In genomic region chr21:37749132-37749531, GRCh38 we compare ENCODE assay signal across 15 cellular contexts.
DNase-seq lines count a peak whose midpoint lies in the region; ATAC-seq and TF ChIP-seq lines count a peak whose summit lies in the region.
"Had no signal": no experiment of that assay in that cellular context is flagged by ENCODE, and none has a peak within 500 bp of the region (broad histone marks: within the 10 kb centered on the region; RNA-seq: fewer than 3 reads in every experiment).

No MANE protein-coding gene starts in this region.

- no peak for TF ChIP-seq CTCF in RWPE2 (IDR thresholded peaks at IDR 0.05; ENCODE audit: poor library complexity, severe bottlenecking)

- H3K27ac ChIP-seq in BLaER1 treated with 17β-estradiol and CSF1 and Interleukin-3, amounts not matched to agents 10 nM and 100 nM = no peak overlapping the region
- H3K27ac ChIP-seq in RWPE2 (ENCODE audit: poor library complexity, severe bottlenecking) = no peak overlapping the region
- no peak overlapping the region for H3K27ac ChIP-seq in epithelial cell of prostate
- H3K27ac ChIP-seq: C4-2B had no signal

- peaks cover 0 to 24% (median 0%) of the 10 kb centered on the region in 11 experiments; a peak in 4 of 22 replicates for H3K9me3 ChIP-seq in BLaER1 treated with 17β-estradiol and CSF1 and Interleukin-3, amounts not matched to agents 10 nM and 100 nM (replicated peaks in 1 of 11)
- no peaks in the 10 kb centered on the region for H3K9me3 ChIP-seq in RWPE2 (ENCODE audit: severe bottlenecking)

- H3K36me3 ChIP-seq in BLaER1 treated with 17β-estradiol and CSF1 and Interleukin-3, amounts not matched to agents 10 nM and 100 nM = no peaks in the 10 kb centered on the region
- no peaks in the 10 kb centered on the region for H3K36me3 ChIP-seq in RWPE2 (ENCODE audit: low read depth)

- no peaks in the 10 kb centered on the region for H3K27me3 ChIP-seq in BLaER1 treated with 17β-estradiol and CSF1 and Interleukin-3, amounts not matched to agents 10 nM and 100 nM
- no peaks in the 10 kb centered on the region for H3K27me3 ChIP-seq in RWPE2 (ENCODE audit: insufficient read depth, poor library complexity, severe bottlenecking)

- H4K20me1 ChIP-seq in BLaER1 treated with 17β-estradiol and CSF1 and Interleukin-3, amounts not matched to agents 10 nM and 100 nM = no peaks in the 10 kb centered on the region

- H3K9ac ChIP-seq in BLaER1 treated with 17β-estradiol and CSF1 and Interleukin-3, amounts not matched to agents 10 nM and 100 nM = no peak overlapping the region

- DNase-seq in RWPE2 (ENCODE audit: low spot score) (no peak), epithelial cell of prostate (ENCODE audit: low read depth, low spot score) (peak; percentile 43), ureter (ENCODE audit: low spot score) (peak; percentile 70), activated gamma-delta T cell (lab: John Stamatoyannopoulos, UW) (no peak), T-helper 1 cell (no peak)
- DNase-seq in activated CD4-positive, CD25-positive, alpha-beta regulatory T cell (lab: John Stamatoyannopoulos, UW) = no peak
- DNase-seq: ACHN; CD4-positive, alpha-beta memory T cell; DMS153; DMS79 treated with DMSO at 0.1 percent for 48 hours; EL; GOT3; H9 had no signal

- no peak overlapping the region for H3K4me3 ChIP-seq in BLaER1 treated with 17β-estradiol and CSF1 and Interleukin-3, amounts not matched to agents 10 nM and 100 nM
- H3K4me3 ChIP-seq in RWPE2 (ENCODE audit: severe bottlenecking) = no peak overlapping the region

- H3K4me2 ChIP-seq in BLaER1 treated with 17β-estradiol and CSF1 and Interleukin-3, amounts not matched to agents 10 nM and 100 nM = peak overlapping the region in 8 of 11 experiments; percentile 16 to 77 (median 67); a peak in 15 of 22 replicates

- ATAC-seq in RWPE2 (ENCODE audit: low read depth) = peak; percentile 94

- peaks cover 0 to 61% (median 45%) of the 10 kb centered on the region in 10 experiments; a peak in 15 of 20 replicates for H3K4me1 ChIP-seq in BLaER1 treated with 17β-estradiol and CSF1 and Interleukin-3, amounts not matched to agents 10 nM and 100 nM
- peaks cover 2% of the 10 kb centered on the region for H3K4me1 ChIP-seq in RWPE2 (ENCODE audit: insufficient read depth, poor library complexity, severe bottlenecking)

Comparison
In these comparisons a context has a peak if more than half of its experiments do, and no peak if none do; other contexts are left out.
1. DNase-seq: peak in epithelial cell of prostate (single experiment) and ureter (single experiment); none in RWPE2 (single experiment), activated gamma-delta T cell (single experiment), T-helper 1 cell (0 of 5) and activated CD4-positive, CD25-positive, alpha-beta regulatory T cell (0 of 4).